ENCODE assay signal across 8 cellular contexts in genomic region chr6:129575378-129576118, GRCh38.
DNase-seq lines count a peak whose midpoint lies in the region; ATAC-seq and TF ChIP-seq lines count a peak whose summit lies in the region.

No MANE protein-coding gene starts in this region.

- no peak overlapping the region for H4K5ac ChIP-seq in H9 (ENCODE audit: insufficient read length, low read depth, low read length)

- no peaks in the 10 kb centered on the region for H3K79me2 ChIP-seq in H9 (ENCODE audit: insufficient read depth, low read length)

- H4K20me1 ChIP-seq in H9 (ENCODE audit: control insufficient read depth, insufficient read depth, insufficient read length), result no peaks in the 10 kb centered on the region

- H3K4me3 ChIP-seq in effector memory CD4-positive, alpha-beta T cell (ENCODE audit: insufficient read depth, low read depth, low read length, poor library complexity, severe bottlenecking), result peak overlapping the region; percentile 30

- 0 out of 2 replicates have a peak, but pooled peaks cover under 1% of the 10 kb centered on the region for H3K27me3 Mint-ChIP-seq in H9 (ENCODE audit: low read depth)

- no peaks in the 10 kb centered on the region for H3K79me1 ChIP-seq in H9 (ENCODE audit: insufficient read depth, low read depth, low read length, poor library complexity, severe bottlenecking)

- no peaks in the 10 kb centered on the region for H3K9me3 ChIP-seq in H9 (ENCODE audit: control insufficient read depth, low read depth, low read length)
- no peaks in the 10 kb centered on the region for H3K9me3 ChIP-seq in effector memory CD4-positive, alpha-beta T cell (ENCODE audit: control insufficient read depth, low read length)

- H3K56ac ChIP-seq in H9 (ENCODE audit: insufficient read length, low read depth, low read length), result no peak overlapping the region

- no peak overlapping the region for H2BK12ac ChIP-seq in H9 (ENCODE audit: insufficient read length, low read depth, low read length)

- H3K4me3 Mint-ChIP-seq in H9, result no peak overlapping the region

- H3K4me1 Mint-ChIP-seq in H9, result 0 out of 4 replicates have a peak, but pooled peaks cover 2 to 3% of the 10 kb centered on the region in 2 experiments

- H3K27ac ChIP-seq in H9 (ENCODE audit: insufficient read length, low read depth, low read length), result no peak overlapping the region
- H3K27ac ChIP-seq in effector memory CD4-positive, alpha-beta T cell (ENCODE audit: insufficient read depth, low read length, poor library complexity, severe bottlenecking), result no peak overlapping the region

- no peak overlapping the region for H4K91ac ChIP-seq in H9 (ENCODE audit: insufficient read length, low read depth, low read length)

- no peaks in the 10 kb centered on the region for H3K23me2 ChIP-seq in H9 (ENCODE audit: insufficient read length, low read depth, low read length, poor library complexity, severe bottlenecking)

- no peak overlapping the region for H3K4ac ChIP-seq in H9 (ENCODE audit: low read depth, low read length)

- no peak overlapping the region for H3K23ac ChIP-seq in H9 (ENCODE audit: insufficient read length, low read depth, low read length)

- no peak overlapping the region for H4K8ac ChIP-seq in H9 (replicated peaks; ENCODE audit: insufficient read length, low read depth, low read length)

- H3K4me1 ChIP-seq in H9 (ENCODE audit: insufficient read depth, low read length), result no peaks in the 10 kb centered on the region
- H3K4me1 ChIP-seq in effector memory CD4-positive, alpha-beta T cell (ENCODE audit: control insufficient read depth, insufficient read depth, low read length, poor library complexity, severe bottlenecking), result no peaks in the 10 kb centered on the region

- no peaks in the 10 kb centered on the region for H3K27me3 ChIP-seq in H9 (ENCODE audit: insufficient read depth, low read length)
- H3K27me3 ChIP-seq in effector memory CD4-positive, alpha-beta T cell (replicated peaks; ENCODE audit: control insufficient read depth, insufficient read depth, low read length, poor library complexity, severe bottlenecking), result no peaks in the 10 kb centered on the region

- no peak overlapping the region for H3K4me2 ChIP-seq in H9 (ENCODE audit: insufficient read depth, insufficient read length, low read length)

- no peak overlapping the region for H3K14ac ChIP-seq in H9 (ENCODE audit: insufficient read depth, low read length)

- H2AK5ac ChIP-seq in H9 (ENCODE audit: insufficient read length, low read length), result no peak overlapping the region

- no peak overlapping the region for H2BK15ac ChIP-seq in H9 (ENCODE audit: low read depth, low read length)

- TF ChIP-seq CTCF in H9 (conservative IDR thresholded peaks at IDR 0.05), result peak; percentile 85

- H3K36me3 Mint-ChIP-seq in H9 (ENCODE audit: insufficient read depth in 1 of 3, low read depth in 3 of 3), result peaks cover 0 to 2% (median under 1%) of the 10 kb centered on the region in 3 experiments; a peak in 4 of 7 replicates

- H3K18ac ChIP-seq in H9 (ENCODE audit: insufficient read length, low read depth, low read length), result no peak overlapping the region

- H2AFZ ChIP-seq in H9 (ENCODE audit: low read length), result no peak overlapping the region

- no peak for ATAC-seq in HG02870 (IDR thresholded peaks at IDR 0.05; ENCODE audit: unreplicated experiment)

- H3T11ph ChIP-seq in H9 (ENCODE audit: low read length), result no peak overlapping the region

- H3K27ac Mint-ChIP-seq in H9, result no peak overlapping the region

- no peak overlapping the region for H2BK20ac ChIP-seq in H9 (ENCODE audit: low read depth, low read length, poor library complexity, severe bottlenecking)

- H2BK5ac ChIP-seq in H9 (ENCODE audit: insufficient read length, low read length), result no peak overlapping the region

- no peak overlapping the region for H3K9ac ChIP-seq in H9 (ENCODE audit: extremely low read depth, insufficient read length, low read length)

- no CpG with 5 or more reads among the region's 10 CpGs for WGBS in H9 (ENCODE audit: extremely low coverage, insufficient read length, low lambda C conversion rate)

- no peak overlapping the region for H2BK120ac ChIP-seq in H9 (ENCODE audit: low read depth, low read length, poor library complexity, severe bottlenecking)

- H3K9me3 Mint-ChIP-seq in H9, result peaks cover 5 to 11% of the 10 kb centered on the region in 2 experiments; a peak in 4 of 5 replicates

- DNase-seq in AML-193 (lab: John Stamatoyannopoulos, UW), result peak; percentile 71 to 83
- DNase-seq in H9, result no peak
- DNase-seq in OCI-M1 (lab: John Stamatoyannopoulos, UW), result peak; percentile 86
- DNase-seq in effector memory CD4-positive, alpha-beta T cell, result no peak
- peak; percentile 67 for DNase-seq in medulla oblongata (ENCODE audit: extremely low spot score)
- no peak for DNase-seq in islet precursor cell
- DNase-seq in NCI-H345 (lab: John Stamatoyannopoulos, UW), result no peak

- no peaks in the 10 kb centered on the region for H3K36me3 ChIP-seq in effector memory CD4-positive, alpha-beta T cell (ENCODE audit: control insufficient read depth, insufficient read depth, low read length)

Comparison
In these comparisons a context has a peak if more than half of its experiments do, and no peak if none do; other contexts are left out.
1. DNase-seq: peak in AML-193 (2 of 2), OCI-M1 (single experiment) and medulla oblongata (single experiment); none in H9 (single experiment), effector memory CD4-positive, alpha-beta T cell (0 of 3), islet precursor cell (single experiment) and NCI-H345 (single experiment).